Comparison of ENCODE assay signal across 8 cellular contexts in genomic region chr6:36677753-36678487, GRCh38. TPM values are rescaled to one million over a fixed set of nuclear protein-coding genes. Genes with fewer than 3 reads are reported as not detected.
A peak's percentile ranks its signal among the peaks of the same experiment; 100 is the strongest.
DNase-seq lines count a peak whose midpoint lies in the region; ATAC-seq, FAIRE-seq and TF ChIP-seq lines count a peak whose summit lies in the region.

No MANE protein-coding gene starts in this region.

- no peak for ATAC-seq in left cardiac atrium
- peak; percentile 0 to 4 (median 2) for ATAC-seq in right lobe of liver

- no peak for FAIRE-seq in urothelium cell line (lab: Jason Lieb, UNC)

- H3K9me3 ChIP-seq in right atrium auricular region: no peaks in the 10 kb centered on the region
- H3K9me3 ChIP-seq in adipocyte (ENCODE audit: control insufficient read depth, low read length): no peaks in the 10 kb centered on the region
- H3K9me3 ChIP-seq in right lobe of liver: no peaks in the 10 kb centered on the region
- H3K9me3 ChIP-seq in transverse colon: no peaks in the 10 kb centered on the region

- H3K27ac ChIP-seq in right atrium auricular region (peak overlapping the region; percentile 99), right lobe of liver (peak overlapping the region; percentile 77 to 93 (median 93)), transverse colon (peak overlapping the region; percentile 96 to 98 (median 97))

- H3K4me1 ChIP-seq in right atrium auricular region: peaks cover 0 to 40% of the 10 kb centered on the region in 2 donors
- peaks cover 45% of the 10 kb centered on the region for H3K4me1 ChIP-seq in adipocyte (ENCODE audit: control insufficient read depth, insufficient read depth, low read length)
- H3K4me1 ChIP-seq in right lobe of liver: peaks cover 0 to 48% (median 18%) of the 10 kb centered on the region in 4 donors
- peaks cover 22 to 45% (median 42%) of the 10 kb centered on the region in 4 donors for H3K4me1 ChIP-seq in transverse colon

- H3K4me3 ChIP-seq in right atrium auricular region (peak overlapping the region in 1 of 2 donors; percentile 88), adipocyte (ENCODE audit: low read length) (peak overlapping the region; percentile 99), right lobe of liver (peak overlapping the region in 2 of 3 donors; percentile 70 to 89), transverse colon (peak overlapping the region in 3 of 4 donors; percentile 66 to 84 (median 76))

- peak overlapping the region; percentile 89 for H3K9ac ChIP-seq in adipocyte (ENCODE audit: low read length)

- DNase-seq in right atrium auricular region (ENCODE audit: low spot score): no peak
- DNase-seq in left cardiac atrium: no peak
- peak; percentile 36 for DNase-seq in adipocyte (ENCODE audit: low read depth)
- no peak for DNase-seq in right lobe of liver
- DNase-seq in transverse colon: no peak
- no peak for DNase-seq in urothelium cell line (ENCODE audit: low spot score)
- DNase-seq in NCI-H510A (lab: John Stamatoyannopoulos, UW): no peak
- no peak for DNase-seq in activated CD4-positive, alpha-beta T cell treated with anti-CD3 and anti-CD28 coated beads, Interleukin-2, amount 50 U/mL, for 48 hours

- H3K27me3 ChIP-seq in right atrium auricular region (no peaks in the 10 kb centered on the region), adipocyte (replicated peaks; ENCODE audit: control insufficient read depth, insufficient read depth, low read length) (no peaks in the 10 kb centered on the region), right lobe of liver (no peaks in the 10 kb centered on the region), transverse colon (no peaks in the 10 kb centered on the region)

- TF ChIP-seq POLR2A in right lobe of liver (IDR thresholded peaks at IDR 0.05) (peak; percentile 32), transverse colon (IDR thresholded peaks at IDR 0.05) (no peak)

- intact Hi-C loops in left cardiac atrium (cut with DNase I) (no loop called here), right lobe of liver (cut with DNase I) (loop anchor here in 1 of 2 donors (5.0 kb wide), 1 partner anchor 51 kb away; no protein-coding TSS in a partner anchor), transverse colon (cut with DNase I; ENCODE audit: low total_unique reads) (loop anchor here (10.0 kb wide), 1 partner anchor 253 kb away; no protein-coding TSS in a partner anchor)

- H3K36me3 ChIP-seq in right atrium auricular region: peaks cover 8% of the 10 kb centered on the region
- peaks cover 17% of the 10 kb centered on the region for H3K36me3 ChIP-seq in adipocyte (ENCODE audit: control insufficient read depth, insufficient read depth, low read length, severe bottlenecking)
- no peaks in the 10 kb centered on the region for H3K36me3 ChIP-seq in right lobe of liver
- no peaks in the 10 kb centered on the region for H3K36me3 ChIP-seq in transverse colon

- TF ChIP-seq EP300 in transverse colon (IDR thresholded peaks at IDR 0.05; ENCODE audit: low read depth): no peak

- in situ Hi-C loops in transverse colon (cut with MboI; ENCODE audit: low pct_ligation_motif_present in 1 of 4, low pct_unique_long_range_greater_than_20kb in 1 of 4, low sequenced_read_pairs in 3 of 4): no loop called here

- no peak for TF ChIP-seq CTCF in right atrium auricular region (IDR thresholded peaks at IDR 0.05)
- no peak for TF ChIP-seq CTCF in right lobe of liver (IDR thresholded peaks at IDR 0.05)
- TF ChIP-seq CTCF in transverse colon (IDR thresholded peaks at IDR 0.05): no peak

- 13% methylated on average over 7 of the region's 10 CpGs for WGBS in right lobe of liver (ENCODE audit: insufficient coverage, low coverage, low lambda C conversion rate, missing lambda C conversion rate)
- 11 to 35% methylated on average over 3 to 10 of the region's 10 CpGs for WGBS in transverse colon (ENCODE audit: low coverage in 1 of 2), 2 donors

RNA-seq across cellular contexts. Expression of gene CDKN1A, which starts 0.6 kb away (rescaled TPM):
- total RNA-seq in right atrium auricular region: 100 to 1,000 TPM in 1 of 2 donors, 10 to 100 TPM in 1; 63.8 to 128 TPM
- 10 to 100 TPM; 31.5 to 83.0 TPM for total RNA-seq in left cardiac atrium
- total RNA-seq in right lobe of liver: 100 to 1,000 TPM in 1 of 6 experiments, 10 to 100 TPM in 5; 20.0 to 124 (median 58.6) TPM
- 100 to 1,000 TPM in 3 of 4 donors, 10 to 100 TPM in 1; 34.6 to 613 (median 264) TPM for total RNA-seq in transverse colon

RNA-seq across cellular contexts. Expression of gene RAB44, which starts 19.7 kb away (rescaled TPM):
- total RNA-seq in right atrium auricular region: under 1 TPM in 1 of 2 donors, not detected in 1; 0.12 TPM
- under 1 TPM; 0.05 to 0.12 TPM for total RNA-seq in left cardiac atrium
- under 1 TPM in 3 of 6 experiments, not detected in 3; 0.05 to 0.07 (median 0.07) TPM for total RNA-seq in right lobe of liver
- 1 to 10 TPM in 1 of 4 donors, under 1 TPM in 3; 0.14 to 1.1 (median 0.46) TPM for total RNA-seq in transverse colon

Comparison
In these comparisons a context has a peak if more than half of its experiments do, and no peak if none do; other contexts are left out.
1. ATAC-seq: peak in right lobe of liver (4 of 4); none in left cardiac atrium (0 of 2).
2. Peak in every context shown above with its lines, with median percentiles within 50 percentile points of each other: H3K27ac ChIP-seq.